8 cellular contexts compared by ENCODE assay signal in the genomic region with DNA sequence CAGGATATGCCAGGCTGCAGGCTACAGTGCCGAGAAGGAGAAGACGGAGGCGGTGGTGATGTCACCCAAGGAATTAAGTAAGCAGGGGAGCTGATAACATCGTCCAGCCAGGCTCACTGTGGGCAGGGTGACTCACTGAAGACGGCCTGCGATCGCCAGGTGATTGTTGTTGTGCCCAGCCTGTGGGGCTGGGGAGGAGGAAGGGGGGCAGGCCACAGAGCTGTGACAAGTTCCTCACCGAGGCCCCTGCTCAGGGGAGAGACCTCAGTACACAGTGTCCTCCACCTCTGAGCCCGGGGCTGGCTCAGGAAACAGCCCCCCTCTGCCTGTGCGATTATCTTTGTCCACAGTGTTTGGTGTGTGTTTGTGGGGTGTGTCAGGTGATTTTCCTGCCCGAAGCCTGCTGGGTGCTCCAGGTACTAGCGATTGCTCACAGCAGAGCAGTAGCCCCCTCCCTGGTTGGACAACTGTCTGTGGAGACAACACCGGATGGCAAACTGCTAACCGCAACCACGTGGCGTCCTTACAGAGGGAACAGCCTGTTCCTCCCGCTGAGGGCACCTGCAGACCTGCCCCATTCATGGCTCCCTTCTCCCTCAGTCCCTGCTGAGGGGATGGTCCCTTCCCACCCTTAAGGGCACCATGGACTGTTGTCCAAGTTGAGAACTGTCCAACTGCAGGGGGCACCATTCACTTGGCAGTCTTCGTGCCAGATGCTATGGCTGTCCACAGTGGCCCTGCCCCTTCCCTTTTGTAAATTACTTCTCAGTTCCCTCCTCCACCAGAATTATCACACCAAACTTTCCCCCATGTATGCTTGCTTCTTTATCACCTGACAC.
DNase-seq lines count a peak whose midpoint lies in the region; ATAC-seq and TF ChIP-seq lines count a peak whose summit lies in the region.

No MANE protein-coding gene starts in this region.

- H3K9me2 ChIP-seq in hepatocyte (replicated peaks; ENCODE audit: insufficient read depth): no peaks in the 10 kb centered on the region

- POLR2A ChIA-PET in A673 (lab: Charles Lee; ENCODE audit: low non-redundant PET): no interaction called here

- no peaks in the 10 kb centered on the region for H4K20me1 ChIP-seq in hepatocyte (ENCODE audit: insufficient read depth, poor library complexity, severe bottlenecking)

- no peak overlapping the region for H3K4me2 ChIP-seq in hepatocyte

- H3K4me1 ChIP-seq in A673 (ENCODE audit: insufficient read depth, low read length, poor library complexity, severe bottlenecking): no peaks in the 10 kb centered on the region
- peaks cover 13 to 15% of the 10 kb centered on the region in 2 donors for H3K4me1 ChIP-seq in ascending aorta
- peaks cover 27% of the 10 kb centered on the region for H3K4me1 ChIP-seq in hepatocyte (ENCODE audit: insufficient read depth)

- H3K4me3 ChIP-seq in A673 (ENCODE audit: low read depth, low read length, poor library complexity, severe bottlenecking): no peak overlapping the region
- H3K4me3 ChIP-seq in ascending aorta: no peak overlapping the region
- H3K4me3 ChIP-seq in hepatocyte: no peak overlapping the region

- no peak overlapping the region for H2AFZ ChIP-seq in hepatocyte

- intact Hi-C loops in A673 (cut with micrococcal nuclease; ENCODE audit: unreplicated experiment): no loop called here
- intact Hi-C loops in ascending aorta (cut with DNase I): loop anchor here (5.0 kb wide), 1 partner anchor 104 kb away; no protein-coding TSS in a partner anchor

- TF ChIP-seq CTCF in A673 (conservative IDR thresholded peaks at IDR 0.05; ENCODE audit: low read depth, low read length): peak; percentile 48
- peak in 2 of 3 experiments; percentile 3 to 16 for TF ChIP-seq CTCF in ascending aorta (IDR thresholded peaks at IDR 0.05)
- TF ChIP-seq CTCF in hepatocyte (IDR thresholded peaks at IDR 0.05; ENCODE audit: poor library complexity): peak; percentile 43

- CTCF ChIA-PET in A673 (lab: Charles Lee): no interaction called here

- H3K36me3 ChIP-seq in A673 (ENCODE audit: insufficient read depth, low read length, poor library complexity, severe bottlenecking) (no peaks in the 10 kb centered on the region), ascending aorta (no peaks in the 10 kb centered on the region), hepatocyte (replicated peaks; ENCODE audit: insufficient read depth, low read depth) (no peaks in the 10 kb centered on the region)

- H3K79me2 ChIP-seq in hepatocyte: no peaks in the 10 kb centered on the region

- DNase-seq in A673 (ENCODE audit: low spot score): peak; percentile 46
- peak in 74 of 76 experiments; percentile 24 to 97 (median 82) for DNase-seq in HUDEP-2 (lab: John Stamatoyannopoulos, UW; ENCODE audit: unreplicated experiment in 76 of 76)
- peak; percentile 91 for DNase-seq in T-helper 22 cell (ENCODE audit: low read depth)
- peak; percentile 75 to 85 for DNase-seq in ascending aorta (ENCODE audit: low spot score in 2 of 2)
- peak; percentile 91 for DNase-seq in hepatocyte (ENCODE audit: low spot score)
- DNase-seq in stimulated activated CD4-positive, alpha-beta T cell treated with anti-CD3 and anti-CD28 coated beads, Interleukin-12 subunit alpha, Interleukin-12 subunit beta, amount 100 ng/mL, for 24 hours (ENCODE audit: low read depth in 2 of 2): peak; percentile 45 to 60

- no TSS peak for BruUV-seq in A673 (replicated peaks; lab: Mats Ljungman, UMichigan)

- H3K9me3 ChIP-seq in A673 (ENCODE audit: low read depth, low read length, poor library complexity, severe bottlenecking) (no peaks in the 10 kb centered on the region), ascending aorta (no peaks in the 10 kb centered on the region), hepatocyte (ENCODE audit: low read depth) (no peaks in the 10 kb centered on the region)

- 35% methylated on average over 18 of the region's 18 CpGs for WGBS in hepatocyte (ENCODE audit: low lambda C conversion rate, missing lambda C conversion rate)

- H3K27me3 ChIP-seq in A673 (replicated peaks; ENCODE audit: insufficient read depth, low read depth, low read length, poor library complexity): no peaks in the 10 kb centered on the region
- no peaks in the 10 kb centered on the region for H3K27me3 ChIP-seq in ascending aorta
- no peaks in the 10 kb centered on the region for H3K27me3 ChIP-seq in hepatocyte

- ATAC-seq in GM18873 (IDR thresholded peaks at IDR 0.05; ENCODE audit: low FRiP score, unreplicated experiment) (peak; percentile 45), HG02884 (IDR thresholded peaks at IDR 0.05; ENCODE audit: unreplicated experiment) (no peak)

- no peak overlapping the region for H3K27ac ChIP-seq in A673 (ENCODE audit: low read depth, low read length, poor library complexity, severe bottlenecking)
- H3K27ac ChIP-seq in ascending aorta: peak overlapping the region in 1 of 2 donors; percentile 59
- peak overlapping the region; percentile 85 for H3K27ac ChIP-seq in hepatocyte
